Comparison of ENCODE assay signal across 14 cellular contexts in genomic region chr2:67954125-67954748, GRCh38.
A peak's percentile ranks its signal among the peaks of the same experiment; 100 is the strongest.
DNase-seq lines count a peak whose midpoint lies in the region; ATAC-seq and TF ChIP-seq lines count a peak whose summit lies in the region.
"Had no signal": no experiment of that assay in that cellular context is flagged by ENCODE, and none has a peak within 500 bp of the region (broad histone marks: within the 10 kb centered on the region; RNA-seq: fewer than 3 reads in every experiment).

No MANE protein-coding gene starts in this region.

- H3K36me3 ChIP-seq in tibial artery: no peaks in the 10 kb centered on the region
- H3K36me3 ChIP-seq: thoracic aorta had no signal

- ATAC-seq in HG03135 (IDR thresholded peaks at IDR 0.05; ENCODE audit: unreplicated experiment): no peak
- ATAC-seq: naive thymus-derived CD4-positive, alpha-beta T cell; WTC11 had no signal

- H3K4me1 ChIP-seq in tibial artery: no peaks in the 10 kb centered on the region

- peaks cover 0 to 3% (median 0%) of the 10 kb centered on the region in 3 donors for H3K9me3 ChIP-seq in tibial artery
- H3K9me3 ChIP-seq: thoracic aorta had no signal

- intact Hi-C loops in tibial artery (cut with DNase I; ENCODE audit: low total_unique reads): no loop called here

- in situ Hi-C loops in KBM-7 (cut with MboI; ENCODE audit: low pct_unique_long_range_greater_than_20kb, low sequenced_read_pairs): no loop called here

- no peak overlapping the region for H3K27ac ChIP-seq in tibial artery
- H3K27ac ChIP-seq: thoracic aorta had no signal

- peak; percentile 98 for DNase-seq in NCI-H128 (lab: John Stamatoyannopoulos, UW; ENCODE audit: unreplicated experiment)
- peak; percentile 99 for DNase-seq in NCI-H345 treated with DMSO at 0.1 percent for 48 hours (lab: John Stamatoyannopoulos, UW; ENCODE audit: unreplicated experiment)
- peak; percentile 80 for DNase-seq in epithelial cell of esophagus (ENCODE audit: low read depth)
- peak; percentile 82 for DNase-seq in retinal pigment epithelial cell (ENCODE audit: low read depth)
- no peak for DNase-seq in KBM-7
- no peak for DNase-seq in tibial artery
- DNase-seq in stimulated activated CD4-positive, alpha-beta T cell treated with anti-CD3 and anti-CD28 coated beads, Interleukin-2, amount 100 ng/mL, for 48 hours: no peak
- DNase-seq: KG1; naive thymus-derived CD4-positive, alpha-beta T cell; NK-92 treated with Interleukin-12 subunit alpha and Interleukin-12 subunit beta, amount 100 ng/mL, for 24 hours had no signal

- TF ChIP-seq CTCF in epithelial cell of esophagus (IDR thresholded peaks at IDR 0.05; ENCODE audit: insufficient read depth, low read depth, low read length, missing control alignments): no peak
- no peak for TF ChIP-seq CTCF in retinal pigment epithelial cell (conservative IDR thresholded peaks at IDR 0.05; ENCODE audit: low read depth, low read length)
- TF ChIP-seq CTCF in tibial artery (IDR thresholded peaks at IDR 0.05): no peak

- no peaks in the 10 kb centered on the region for H3K27me3 ChIP-seq in tibial artery

- H3K4me3 ChIP-seq in epithelial cell of esophagus (ENCODE audit: low read length) (no peak overlapping the region), retinal pigment epithelial cell (ENCODE audit: low read length) (no peak overlapping the region), tibial artery (no peak overlapping the region)
- H3K4me3 ChIP-seq: smooth muscle cell, thoracic aorta had no signal

Comparison
In these comparisons a context has a peak if more than half of its experiments do, and no peak if none do; other contexts are left out.
1. DNase-seq: peak in NCI-H128 (single experiment), NCI-H345 treated with DMSO at 0.1 percent for 48 hours (single experiment), epithelial cell of esophagus (single experiment) and retinal pigment epithelial cell (single experiment); none in KBM-7 (single experiment), tibial artery (0 of 2) and stimulated activated CD4-positive, alpha-beta T cell treated with anti-CD3 and anti-CD28 coated beads, Interleukin-2, amount 100 ng/mL, for 48 hours (0 of 2).